Comparison of ENCODE assay signal across 1 cellular context in genomic region chr2:112835553-112836535, GRCh38.
TF ChIP-seq lines count a peak whose summit lies in the region.

No MANE protein-coding gene starts in this region.

TF ChIP-seq in WTC11, 78 proteins besides CTCF, POLR2A, EP300 and RAD21 (continued from another document):
- TF ChIP-seq AR (CRISPR knock-in tag; IDR thresholded peaks at IDR 0.05) (no peak), ATF6 (CRISPR knock-in tag; IDR thresholded peaks at IDR 0.05) (no peak), PREB (CRISPR knock-in tag; IDR thresholded peaks at IDR 0.05; ENCODE audit: borderline replicate concordance) (no peak), HMGA2 (CRISPR knock-in tag; IDR thresholded peaks at IDR 0.05) (no peak)
